8 cellular contexts compared by ENCODE assay signal in the genomic region with DNA sequence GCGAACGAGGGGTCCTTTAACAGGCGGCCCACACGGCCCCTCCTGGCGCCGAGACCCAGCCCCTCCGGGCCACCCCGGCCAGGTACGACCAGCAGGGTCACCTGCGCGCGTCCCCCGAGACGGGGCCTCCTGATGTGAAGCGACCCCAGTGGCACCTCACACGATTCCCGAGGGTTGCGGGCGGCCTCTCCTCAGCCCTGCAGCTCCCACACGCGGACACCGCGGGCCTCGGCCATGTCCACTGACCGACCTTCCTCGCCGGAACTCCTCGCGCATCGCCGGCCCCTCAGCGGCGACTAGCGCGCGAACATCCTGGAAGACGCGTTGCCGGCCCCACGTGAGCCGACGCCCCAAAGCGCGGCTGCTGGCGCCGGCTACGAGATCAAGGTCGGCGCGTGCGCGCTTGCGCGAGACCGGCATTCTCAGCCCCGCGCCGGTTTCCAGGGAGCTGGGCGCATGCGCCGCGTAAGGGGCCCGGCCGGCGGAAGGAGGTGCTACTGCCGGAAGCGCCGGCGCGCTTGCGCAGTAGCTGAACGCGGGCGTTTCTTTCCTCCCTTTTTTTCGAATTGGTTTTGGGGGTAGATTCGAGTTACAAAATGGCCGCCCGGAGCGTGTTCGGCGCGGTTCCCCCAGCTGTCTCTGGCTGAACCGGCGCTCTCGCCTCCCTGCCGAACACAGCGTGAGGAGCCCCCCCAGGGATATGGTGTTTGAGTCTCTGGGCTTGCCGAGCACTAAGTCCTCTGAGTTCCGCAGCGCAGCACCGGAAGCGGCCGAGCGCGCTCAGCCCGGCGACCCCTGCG.
DNase-seq lines count a peak whose midpoint lies in the region; ATAC-seq and TF ChIP-seq lines count a peak whose summit lies in the region.

Gene NUP50, plus strand, starts transcription at position 509 of the 800 bp plus-strand sequence. CDS start 4,253 bp downstream, outside the sequence.

- no peak for TF ChIP-seq CTCF in choroid plexus epithelial cell (conservative IDR thresholded peaks at IDR 0.05; ENCODE audit: low read depth, low read length)

- peak; percentile 70 for ATAC-seq in HG03432 (IDR thresholded peaks at IDR 0.05; ENCODE audit: unreplicated experiment)

- DNase-seq in Ammon's horn (ENCODE audit: low spot score) (peak; percentile 91), NCI-H510A treated with DMSO at 0.1 percent for 48 hours (lab: John Stamatoyannopoulos, UW) (peak; percentile 77), choroid plexus epithelial cell (ENCODE audit: low read depth) (peak; percentile 99), kidney tubule cell (ENCODE audit: low spot score) (peak; percentile 97)
- peak; percentile 88 to 92 for DNase-seq in activated CD4-positive, alpha-beta T cell treated with anti-CD3 and anti-CD28 coated beads for 24 hours (ENCODE audit: low read depth in 2 of 2)
- peak; percentile 87 to 93 (median 90) for DNase-seq in stimulated activated CD4-positive, alpha-beta T cell treated with anti-CD3 and anti-CD28 coated beads, Interleukin-1b, Interleukin-23, amount 100 ng/mL, for 24 hours (ENCODE audit: low read depth in 4 of 4, low spot score in 1 of 4)

- peak within 1 kb of the TSS; percentile 87 for H3K4me3 ChIP-seq in choroid plexus epithelial cell (ENCODE audit: low read depth, low read length)

- TF ChIP-seq POLR2A in GM19099 (IDR thresholded peaks at IDR 0.05; ENCODE audit: extremely low read depth, insufficient read length, low read depth), result peak; percentile 87

Comparison
In these comparisons a context has a peak if more than half of its experiments do, and no peak if none do; other contexts are left out.
1. Peak in every context shown above with its lines: DNase-seq, ATAC-seq and H3K4me3 ChIP-seq.